17 cellular contexts compared by ENCODE assay signal in genomic region chr2:8547284-8548064, GRCh38.
A peak's percentile ranks its signal among the peaks of the same experiment; 100 is the strongest.
DNase-seq lines count a peak whose midpoint lies in the region; ATAC-seq, FAIRE-seq and TF ChIP-seq lines count a peak whose summit lies in the region.
"Had no signal": no experiment of that assay in that cellular context is flagged by ENCODE, and none has a peak within 500 bp of the region (broad histone marks: within the 10 kb centered on the region; RNA-seq: fewer than 3 reads in every experiment).

No MANE protein-coding gene starts in this region.

- no peak for DNase-seq in activated CD8-positive, alpha-beta memory T cell treated with anti-CD3 and anti-CD28 coated beads, Interleukin-2, amount 10 ng/mL, durations not matched to agents 7 days and 5 days
- no peak for DNase-seq in activated CD8-positive, alpha-beta memory T cell treated with anti-CD3 and anti-CD28 coated beads for 24 hours
- no peak for DNase-seq in immature natural killer cell
- no peak for DNase-seq in epidermal melanocyte (ENCODE audit: insufficient read length, low spot score)
- no peak for DNase-seq in stimulated activated CD4-positive, alpha-beta T cell treated with anti-CD3 and anti-CD28 coated beads, Interleukin-2, amount 100 ng/mL, for 48 hours
- no peak for DNase-seq in H54 (ENCODE audit: insufficient read length, low spot score)
- DNase-seq: Calu3; H7; NCI-H1105 treated with DMSO at 0.1 percent for 48 hours; NCI-H2227 treated with DMSO at 0.1 percent for 48 hours; stimulated activated CD4-positive, alpha-beta T cell treated with anti-CD3 and anti-CD28 coated beads, Interleukin-12 subunit alpha, Interleukin-12 subunit beta, amount 100 ng/mL, for 4 hours had no signal

- H3K4me1 Mint-ChIP-seq in activated CD8-positive, alpha-beta memory T cell treated with anti-CD3 and anti-CD28 coated beads, Interleukin-2, amount 10 ng/mL, durations not matched to agents 7 days and 5 days = peaks cover 65% of the 10 kb centered on the region
- H3K4me1 Mint-ChIP-seq in T-helper 1 cell treated with Interleukin-12 subunit alpha and Interleukin-12 subunit beta and Interleukin-4 antibody, amounts not matched to agents 30 μg/mL and 1 μg/mL, for 36 hours (ENCODE audit: low read depth) = peaks cover 54% of the 10 kb centered on the region
- peaks cover 62 to 63% of the 10 kb centered on the region in 2 donors for H3K4me1 Mint-ChIP-seq in immature natural killer cell
- peaks cover 65% of the 10 kb centered on the region for H3K4me1 Mint-ChIP-seq in stimulated activated memory B cell treated with anti-CD40 and anti-IgM and Interleukin-4, amounts not matched to agents 10 μg/mL and 1 μg/mL and 100 μg/mL, for 72 hours

- no peak for ATAC-seq in activated CD8-positive, alpha-beta memory T cell treated with anti-CD3 and anti-CD28 coated beads, Interleukin-2, amount 10 ng/mL, durations not matched to agents 7 days and 5 days
- ATAC-seq in stimulated activated memory B cell treated with anti-CD40 and anti-IgM and Interleukin-4, amounts not matched to agents 10 μg/mL and 1 μg/mL and 100 μg/mL, for 72 hours = no peak
- ATAC-seq: esophagus mucosa, mucosa of descending colon had no signal

- no peak for TF ChIP-seq POLR2A in H54 (IDR thresholded peaks at IDR 0.05; ENCODE audit: low read depth, low read length)

- H3K27ac Mint-ChIP-seq in activated CD8-positive, alpha-beta memory T cell treated with anti-CD3 and anti-CD28 coated beads, Interleukin-2, amount 10 ng/mL, durations not matched to agents 7 days and 5 days = peak overlapping the region; percentile 4
- H3K27ac Mint-ChIP-seq in T-helper 1 cell treated with Interleukin-12 subunit alpha and Interleukin-12 subunit beta and Interleukin-4 antibody, amounts not matched to agents 30 μg/mL and 1 μg/mL, for 36 hours = peak overlapping the region; percentile 75
- H3K27ac Mint-ChIP-seq in immature natural killer cell = peak overlapping the region in 5 of 6 donors; percentile 44 to 84 (median 67)
- peak overlapping the region; percentile 59 for H3K27ac Mint-ChIP-seq in stimulated activated memory B cell treated with anti-CD40 and anti-IgM and Interleukin-4, amounts not matched to agents 10 μg/mL and 1 μg/mL and 100 μg/mL, for 72 hours

- H3K9me3 Mint-ChIP-seq in activated CD8-positive, alpha-beta memory T cell treated with anti-CD3 and anti-CD28 coated beads, Interleukin-2, amount 10 ng/mL, durations not matched to agents 7 days and 5 days (ENCODE audit: low read depth) = no peaks in the 10 kb centered on the region
- H3K9me3 Mint-ChIP-seq in T-helper 1 cell treated with Interleukin-12 subunit alpha and Interleukin-12 subunit beta and Interleukin-4 antibody, amounts not matched to agents 30 μg/mL and 1 μg/mL, for 36 hours = no peaks in the 10 kb centered on the region
- no peaks in the 10 kb centered on the region for H3K9me3 Mint-ChIP-seq in immature natural killer cell
- no peaks in the 10 kb centered on the region for H3K9me3 Mint-ChIP-seq in stimulated activated memory B cell treated with anti-CD40 and anti-IgM and Interleukin-4, amounts not matched to agents 10 μg/mL and 1 μg/mL and 100 μg/mL, for 72 hours

- no peak overlapping the region for H3K4me3 Mint-ChIP-seq in activated CD8-positive, alpha-beta memory T cell treated with anti-CD3 and anti-CD28 coated beads, Interleukin-2, amount 10 ng/mL, durations not matched to agents 7 days and 5 days
- H3K4me3 Mint-ChIP-seq in T-helper 1 cell treated with Interleukin-12 subunit alpha and Interleukin-12 subunit beta and Interleukin-4 antibody, amounts not matched to agents 30 μg/mL and 1 μg/mL, for 36 hours = peak overlapping the region; percentile 13
- peak overlapping the region in 2 of 5 donors; percentile 1 to 22 for H3K4me3 Mint-ChIP-seq in immature natural killer cell
- no peak overlapping the region for H3K4me3 Mint-ChIP-seq in stimulated activated memory B cell treated with anti-CD40 and anti-IgM and Interleukin-4, amounts not matched to agents 10 μg/mL and 1 μg/mL and 100 μg/mL, for 72 hours

- no peak for FAIRE-seq in H54 (lab: Jason Lieb, UNC)
- FAIRE-seq: colon, keratinocyte had no signal

- H3K36me3 Mint-ChIP-seq in activated CD8-positive, alpha-beta memory T cell treated with anti-CD3 and anti-CD28 coated beads, Interleukin-2, amount 10 ng/mL, durations not matched to agents 7 days and 5 days = no peaks in the 10 kb centered on the region
- H3K36me3 Mint-ChIP-seq in T-helper 1 cell treated with Interleukin-12 subunit alpha and Interleukin-12 subunit beta and Interleukin-4 antibody, amounts not matched to agents 30 μg/mL and 1 μg/mL, for 36 hours (ENCODE audit: low read depth) = no peaks in the 10 kb centered on the region
- no peaks in the 10 kb centered on the region for H3K36me3 Mint-ChIP-seq in immature natural killer cell
- H3K36me3 Mint-ChIP-seq in stimulated activated memory B cell treated with anti-CD40 and anti-IgM and Interleukin-4, amounts not matched to agents 10 μg/mL and 1 μg/mL and 100 μg/mL, for 72 hours = no peaks in the 10 kb centered on the region

- CTCF ChIA-PET in activated CD8-positive, alpha-beta memory T cell treated with anti-CD3 and anti-CD28 coated beads, Interleukin-2, amount 10 ng/mL, durations not matched to agents 7 days and 5 days (lab: Charles Lee) = interaction anchor here (1.1 to 1.5 kb wide), 2 partner anchors 9 to 57 kb away, joined by 3 read pairs; no protein-coding TSS in a partner anchor

- no peaks in the 10 kb centered on the region for H3K27me3 Mint-ChIP-seq in activated CD8-positive, alpha-beta memory T cell treated with anti-CD3 and anti-CD28 coated beads, Interleukin-2, amount 10 ng/mL, durations not matched to agents 7 days and 5 days
- H3K27me3 Mint-ChIP-seq in T-helper 1 cell treated with Interleukin-12 subunit alpha and Interleukin-12 subunit beta and Interleukin-4 antibody, amounts not matched to agents 30 μg/mL and 1 μg/mL, for 36 hours (ENCODE audit: low read depth) = no peaks in the 10 kb centered on the region
- peaks cover 2 to 18% (median 11%) of the 10 kb centered on the region in 3 donors for H3K27me3 Mint-ChIP-seq in immature natural killer cell (ENCODE audit: low read depth in 3 of 3)
- H3K27me3 Mint-ChIP-seq in stimulated activated memory B cell treated with anti-CD40 and anti-IgM and Interleukin-4, amounts not matched to agents 10 μg/mL and 1 μg/mL and 100 μg/mL, for 72 hours = peaks cover 17% of the 10 kb centered on the region

Comparison
In these comparisons a context has a peak if more than half of its experiments do, and no peak if none do; other contexts are left out.
1. H3K27ac Mint-ChIP-seq: peak in every context shown above with its lines; median percentile 75 in T-helper 1 cell treated with Interleukin-12 subunit alpha and Interleukin-12 subunit beta and Interleukin-4 antibody, amounts not matched to agents 30 μg/mL and 1 μg/mL, for 36 hours; 67 in immature natural killer cell; 59 in stimulated activated memory B cell treated with anti-CD40 and anti-IgM and Interleukin-4, amounts not matched to agents 10 μg/mL and 1 μg/mL and 100 μg/mL, for 72 hours; 4 in activated CD8-positive, alpha-beta memory T cell treated with anti-CD3 and anti-CD28 coated beads, Interleukin-2, amount 10 ng/mL, durations not matched to agents 7 days and 5 days.